ENCODE assay signal across 8 cellular contexts in the genomic region with DNA sequence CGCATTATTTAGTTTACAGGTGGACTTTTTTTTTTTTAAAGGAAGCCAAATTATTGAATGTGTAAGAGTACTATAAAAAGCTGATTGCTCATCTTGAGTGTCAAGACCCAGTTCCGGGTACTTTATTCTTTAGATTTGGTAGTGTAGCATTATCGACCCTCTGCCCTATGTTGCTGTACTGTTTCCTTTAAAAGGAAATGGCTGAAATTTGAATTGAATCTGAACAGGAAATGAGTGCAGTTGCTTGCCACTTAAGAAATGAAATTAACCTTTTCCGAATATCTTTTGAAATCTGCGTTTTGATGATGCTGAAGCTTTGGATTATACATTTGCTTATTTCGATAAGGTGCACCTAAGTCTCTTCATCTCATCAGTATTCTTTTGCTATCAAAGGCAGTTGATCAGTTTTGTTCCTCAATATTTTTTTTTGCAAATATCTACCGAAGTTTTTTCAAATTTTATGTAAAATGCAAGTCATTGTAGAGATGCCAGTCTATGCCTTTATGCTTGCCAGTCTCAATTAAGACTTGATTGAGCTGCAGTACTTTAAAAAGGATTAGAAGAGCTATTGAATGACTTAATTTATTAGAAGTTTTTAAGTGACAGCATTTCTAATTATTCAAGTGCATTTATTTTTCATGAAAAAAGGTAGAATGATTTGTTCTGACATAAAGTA. TPM values are rescaled to one million over a fixed set of nuclear protein-coding genes. Genes with fewer than 3 reads are reported as not detected.
A peak's percentile ranks its signal among the peaks of the same experiment; 100 is the strongest.
DNase-seq lines count a peak whose midpoint lies in the region; ATAC-seq and TF ChIP-seq lines count a peak whose summit lies in the region.

No MANE protein-coding gene starts in this region.

- H3K36me3 Mint-ChIP-seq in MCF 10A (ENCODE audit: insufficient read depth, unreplicated experiment) = peaks cover 21% of the 10 kb centered on the region

- POLR2A ChIA-PET in MCF 10A (lab: Yijun Ruan, JAX) = interaction anchor here (0.6 to 8.0 kb wide), 22 partner anchors 9 to 945 kb away, joined by 3 to 266 read pairs (median 4); partner anchors contain the start of genes AATF, DHRS11, MRM1 and MYO19

- intact Hi-C loops in MCF 10A (cut with micrococcal nuclease) = no loop called here

- peaks cover 72% of the 10 kb centered on the region for H3K79me2 ChIP-seq in KMS-11 (ENCODE audit: insufficient read depth, low read depth)

- no peak for DNase-seq in AG09309 (ENCODE audit: low read depth)
- DNase-seq in MCF 10A (ENCODE audit: unreplicated experiment) = no peak
- no peak for DNase-seq in NCI-H1417 treated with DMSO at 0.1 percent for 48 hours (lab: John Stamatoyannopoulos, UW)
- no peak for DNase-seq in superior temporal gyrus (ENCODE audit: extremely low spot score)

- no TSS peak for BruUV-seq in MCF 10A (replicated peaks; lab: Mats Ljungman, UMichigan)

- H3K4me1 ChIP-seq in KMS-11 (ENCODE audit: low read depth, poor library complexity, severe bottlenecking) = peaks cover 57% of the 10 kb centered on the region
- peaks cover 47% of the 10 kb centered on the region for H3K4me1 ChIP-seq in muscle layer of colon (ENCODE audit: insufficient read depth, low read length)

- H3K4me2 ChIP-seq in KMS-11 = peak overlapping the region; percentile 97

- no peaks in the 10 kb centered on the region for H3K9me3 Mint-ChIP-seq in MCF 10A (ENCODE audit: unreplicated experiment)

- no peaks in the 10 kb centered on the region for H3K9me3 ChIP-seq in muscle layer of colon (ENCODE audit: low read length)

- no peak overlapping the region for H2AFZ ChIP-seq in KMS-11 (ENCODE audit: low read depth)

- H3K27me3 Mint-ChIP-seq in MCF 10A (ENCODE audit: insufficient read depth, unreplicated experiment) = no peaks in the 10 kb centered on the region

- H3K4me1 Mint-ChIP-seq in MCF 10A (ENCODE audit: insufficient read depth, unreplicated experiment) = peaks cover 22% of the 10 kb centered on the region

- H3K27me3 ChIP-seq in KMS-11 (ENCODE audit: insufficient read depth, low read depth) (no peaks in the 10 kb centered on the region), muscle layer of colon (ENCODE audit: control insufficient read depth in 1 of 2, insufficient read depth in 2 of 2, low read length in 2 of 2) (no peaks in the 10 kb centered on the region)

- H3K4me3 ChIP-seq in AG09309 (ENCODE audit: control insufficient read depth, low read depth, low read length) (peak overlapping the region; percentile 90), KMS-11 (IDR thresholded peaks at IDR 0.05; ENCODE audit: insufficient read depth, low read depth, low read length) (no peak overlapping the region), muscle layer of colon (ENCODE audit: low read depth in 1 of 2, low read length in 2 of 2) (peak overlapping the region; percentile 65 to 94)

- H3K36me3 ChIP-seq in KMS-11 (ENCODE audit: insufficient read depth) = no peaks in the 10 kb centered on the region
- no peaks in the 10 kb centered on the region for H3K36me3 ChIP-seq in muscle layer of colon (ENCODE audit: insufficient read depth, low read length)

- CTCF ChIA-PET in MCF 10A (lab: Yijun Ruan, JAX) = interaction anchor here (0.6 to 1.4 kb wide), 6 partner anchors 9 to 370 kb away, joined by 3 to 5 read pairs (median 4); no protein-coding TSS in a partner anchor

- H3K27ac Mint-ChIP-seq in MCF 10A (ENCODE audit: low read depth, unreplicated experiment) = peak overlapping the region; percentile 95

- H4K20me1 ChIP-seq in KMS-11 (ENCODE audit: insufficient read depth) = peaks cover 3% of the 10 kb centered on the region

- H3K27ac ChIP-seq in KMS-11 (peak overlapping the region; percentile 65), muscle layer of colon (ENCODE audit: low read depth, low read length) (peak overlapping the region; percentile 91)

- peak overlapping the region; percentile 65; the same call in 1 of the 2 replicates for H3K9ac ChIP-seq in KMS-11
- peak overlapping the region; percentile 98 for H3K9ac ChIP-seq in muscle layer of colon (ENCODE audit: low read length)

- peak overlapping the region; percentile 96 for H3K4me3 Mint-ChIP-seq in MCF 10A (ENCODE audit: unreplicated experiment)

- no peak for ATAC-seq in HG03139 (IDR thresholded peaks at IDR 0.05; ENCODE audit: unreplicated experiment)
- no peak for ATAC-seq in HG03097 (IDR thresholded peaks at IDR 0.05; ENCODE audit: low FRiP score, unreplicated experiment)

- no peak for TF ChIP-seq CTCF in AG09309 (IDR thresholded peaks at IDR 0.05; ENCODE audit: control insufficient read depth, insufficient read depth, low read depth, low read length, missing control alignments)
- no peak for TF ChIP-seq CTCF in KMS-11 (conservative IDR thresholded peaks at IDR 0.05; ENCODE audit: low read depth, low read length)
- TF ChIP-seq CTCF in MCF 10A (IDR thresholded peaks at IDR 0.05; ENCODE audit: unreplicated experiment) = no peak

RNA-seq across cellular contexts. Expression of gene GGNBP2, which starts 1.8 kb away (rescaled TPM):
- total RNA-seq in MCF 10A (2022) = 88.7 and 91.5 TPM in 2 replicates

RNA-seq across cellular contexts. Expression of gene PIGW, which starts 11.8 kb away (rescaled TPM):
- 7.5 and 9.8 TPM in 2 replicates for total RNA-seq in MCF 10A (2022)

RNA-seq across cellular contexts. Expression of gene MYO19, which starts 11.9 kb away (rescaled TPM):
- total RNA-seq in MCF 10A (2022) = 64.7 and 72.2 TPM in 2 replicates

RNA-seq across cellular contexts. Expression of gene DHRS11, which starts 45.1 kb away (rescaled TPM):
- 11.8 and 14.7 TPM in 2 replicates for total RNA-seq in MCF 10A (2022)

RNA-seq across cellular contexts. Expression of gene MRM1, which starts 54.8 kb away (rescaled TPM):
- 5.7 and 10.0 TPM in 2 replicates for total RNA-seq in MCF 10A (2022)
